Comparison of ENCODE assay signal across 9 cellular contexts in genomic region chr10:92594194-92594593, GRCh38. TPM values are rescaled to one million over a fixed set of nuclear protein-coding genes. Genes with fewer than 3 reads are reported as not detected.
A peak's percentile ranks its signal among the peaks of the same experiment; 100 is the strongest.
DNase-seq lines count a peak whose midpoint lies in the region; TF ChIP-seq lines count a peak whose summit lies in the region.
"Had no signal": no experiment of that assay in that cellular context is flagged by ENCODE, and none has a peak within 500 bp of the region (broad histone marks: within the 10 kb centered on the region; RNA-seq: fewer than 3 reads in every experiment).

No MANE protein-coding gene starts in this region.

- H4K20me1 ChIP-seq in neural progenitor cell (ENCODE audit: low read depth) = peaks cover 50% of the 10 kb centered on the region

- peaks cover 26% of the 10 kb centered on the region for H3K9me3 Mint-ChIP-seq in neural progenitor cell

- peaks cover 33% of the 10 kb centered on the region for H3K4me1 ChIP-seq in neural progenitor cell

- TF ChIP-seq CTCF in GM06990 (IDR thresholded peaks at IDR 0.05; ENCODE audit: insufficient read depth, low read length, poor library complexity, severe bottlenecking) (no peak), NB4 (IDR thresholded peaks at IDR 0.05; ENCODE audit: low read depth, low read length) (no peak), cardiac fibroblast (IDR thresholded peaks at IDR 0.05; ENCODE audit: low read depth, low read length) (no peak), neural progenitor cell (IDR thresholded peaks at IDR 0.05) (no peak)

- peaks cover 28% of the 10 kb centered on the region for H3K36me3 Mint-ChIP-seq in neural progenitor cell

- no peak overlapping the region for H2AFZ ChIP-seq in neural progenitor cell (replicated peaks)

- H3K27ac Mint-ChIP-seq in neural progenitor cell = peak overlapping the region; percentile 98

- H3K27ac ChIP-seq in neural progenitor cell = no peak overlapping the region
- H3K27ac ChIP-seq: prostate gland had no signal

- peaks cover 2% of the 10 kb centered on the region for H3K27me3 Mint-ChIP-seq in neural progenitor cell (ENCODE audit: insufficient read depth, low read depth)

- no peak for DNase-seq in GM06990 (ENCODE audit: extremely low read depth, insufficient read length)
- peak; percentile 31 for DNase-seq in NB4 (ENCODE audit: low read depth)
- peak in 1 of 2 donors; percentile 27 for DNase-seq in cardiac fibroblast (ENCODE audit: low read depth in 2 of 2)
- no peak for DNase-seq in neural progenitor cell (ENCODE audit: low spot score)
- DNase-seq in HK-2 (ENCODE audit: unreplicated experiment) = no peak
- DNase-seq in NCI-H82 (lab: John Stamatoyannopoulos, UW) = no peak
- DNase-seq in NOMO-1 treated with dmso at 0.1 percent for 144 hours (lab: John Stamatoyannopoulos, UW; ENCODE audit: unreplicated experiment) = no peak
- DNase-seq in activated CD4-positive, alpha-beta T cell treated with anti-CD3 and anti-CD28 coated beads, Interleukin-2, amount 50 U/mL, for 48 hours = no peak

- H3K27me3 ChIP-seq in GM06990 (replicated peaks; ENCODE audit: control insufficient read depth, insufficient read depth, low read length) = no peaks in the 10 kb centered on the region
- H3K27me3 ChIP-seq in neural progenitor cell = no peaks in the 10 kb centered on the region

- H3K4me3 ChIP-seq in GM06990 (replicated peaks; ENCODE audit: low read depth, low read length) (peak overlapping the region; percentile 95), NB4 (ENCODE audit: low read depth, low read length) (peak overlapping the region; percentile 97), cardiac fibroblast (replicated peaks in 1 of 2; ENCODE audit: low read depth in 2 of 2, low read length in 2 of 2) (peak overlapping the region; percentile 79 to 85), neural progenitor cell (peak overlapping the region; percentile 77)

- H3K4me2 ChIP-seq in neural progenitor cell = peak overlapping the region; percentile 96

- peak overlapping the region; percentile 69 for H3K9ac ChIP-seq in neural progenitor cell

- peaks cover 37% of the 10 kb centered on the region for H3F3A ChIP-seq in neural progenitor cell (ENCODE audit: low read depth)

- no peaks in the 10 kb centered on the region for H3K36me3 ChIP-seq in GM06990 (ENCODE audit: control insufficient read depth, insufficient read depth, low read length)
- H3K36me3 ChIP-seq in neural progenitor cell = no peaks in the 10 kb centered on the region
- H3K36me3 ChIP-seq: prostate gland had no signal

- TF ChIP-seq POLR2A in NB4 (IDR thresholded peaks at IDR 0.05; ENCODE audit: extremely low read depth, insufficient read length) = no peak

- H3K9me3 ChIP-seq in neural progenitor cell (ENCODE audit: low read depth) = no peaks in the 10 kb centered on the region
- H3K9me3 ChIP-seq: prostate gland had no signal

- peak overlapping the region; percentile 96 for H3K4me3 Mint-ChIP-seq in neural progenitor cell

- peaks cover 63% of the 10 kb centered on the region for H3K79me2 ChIP-seq in neural progenitor cell (ENCODE audit: low read depth)

- peaks cover 33% of the 10 kb centered on the region for H3K4me1 Mint-ChIP-seq in neural progenitor cell

RNA-seq across cellular contexts. Expression of gene KIF11, which starts 1.3 kb away (rescaled TPM):
- total RNA-seq in neural progenitor cell (ENCODE audit: low replicate concordance) = 80.2 and 128 TPM in 2 replicates

RNA-seq across cellular contexts. Expression of gene IDE, which starts 20.3 kb away (rescaled TPM):
- 34.8 and 44.8 TPM in 2 replicates for total RNA-seq in neural progenitor cell (ENCODE audit: low replicate concordance)
